ENCODE assay signal across 1 cellular context in genomic region chr12:120317258-120318105, GRCh38.
TF ChIP-seq lines count a peak whose summit lies in the region.

No MANE protein-coding gene starts in this region.

TF ChIP-seq in GM12878, 131 proteins besides CTCF, POLR2A, EP300 and RAD21 (continued from another document and continues in another):
- peak; percentile 96 for TF ChIP-seq USF1 (IDR thresholded peaks at IDR 0.05; ENCODE audit: borderline replicate concordance, extremely low read length, insufficient read depth, low read depth, low read length)
- no peak for TF ChIP-seq HDAC2 (IDR thresholded peaks at IDR 0.05)
- peak; percentile 91 for TF ChIP-seq ZBTB4 (CRISPR knock-in tag; IDR thresholded peaks at IDR 0.05)
- peak; percentile 74; the same call in 1 of the 2 replicates for TF ChIP-seq DPF2 (IDR thresholded peaks at IDR 0.05)
- TF ChIP-seq ZNF207 (IDR thresholded peaks at IDR 0.05; ENCODE audit: borderline replicate concordance) = 0 out of 2 replicates have a peak, but pooled peaks have one; percentile 67
- TF ChIP-seq NR2C2 (IDR thresholded peaks at IDR 0.05; ENCODE audit: borderline replicate concordance, control insufficient read depth, insufficient read length, low read depth) = no peak
- TF ChIP-seq TCF3 (IDR thresholded peaks at IDR 0.05; ENCODE audit: borderline replicate concordance, insufficient read depth, low read depth, low read length) = no peak
- TF ChIP-seq POLR2AphosphoS2 (IDR thresholded peaks at IDR 0.05; ENCODE audit: low read depth, low read length) = peak; percentile 69; the same call in 1 of the 2 replicates
- peak; percentile 82 for TF ChIP-seq MXI1 (IDR thresholded peaks at IDR 0.05; ENCODE audit: low read depth, low read length)
- TF ChIP-seq ASH2L (IDR thresholded peaks at IDR 0.05; ENCODE audit: borderline replicate concordance, low read depth) = no peak
- TF ChIP-seq MTA3 (IDR thresholded peaks at IDR 0.05; ENCODE audit: borderline replicate concordance, low read length) = no peak
- no peak for TF ChIP-seq SRF (IDR thresholded peaks at IDR 0.05; ENCODE audit: low read depth in 2 of 2, low read length in 2 of 2)
- TF ChIP-seq RCOR1 (conservative IDR thresholded peaks at IDR 0.05; ENCODE audit: low read depth, low read length) = no peak
- peak; percentile 60 for TF ChIP-seq RELB (IDR thresholded peaks at IDR 0.05; ENCODE audit: low read depth)
- no peak for TF ChIP-seq IRF5 (IDR thresholded peaks at IDR 0.05; ENCODE audit: borderline replicate concordance)
- peak; percentile 43; the same call in 1 of the 2 replicates for TF ChIP-seq RUNX3 (IDR thresholded peaks at IDR 0.05; ENCODE audit: low read length)
- peak; percentile 54 for TF ChIP-seq FOS (IDR thresholded peaks at IDR 0.05; ENCODE audit: borderline replicate concordance, extremely low read depth, insufficient read length)
- peak; percentile 65; the same call in 1 of the 2 replicates for TF ChIP-seq SIN3A (IDR thresholded peaks at IDR 0.05; ENCODE audit: low read depth, low read length)
- TF ChIP-seq LARP7 (IDR thresholded peaks at IDR 0.05) = peak; percentile 62; the same call in 1 of the 2 replicates
- no peak for TF ChIP-seq ZZZ3 (IDR thresholded peaks at IDR 0.05; ENCODE audit: control insufficient read depth, insufficient read length, low read depth)
- peak; percentile 75 to 86 for TF ChIP-seq IKZF2 (IDR thresholded peaks at IDR 0.05)
- peak; percentile 37; the same call in 1 of the 2 replicates for TF ChIP-seq BACH1 (IDR thresholded peaks at IDR 0.05; ENCODE audit: borderline replicate concordance)
- peak; percentile 99 for TF ChIP-seq USF2 (IDR thresholded peaks at IDR 0.05; ENCODE audit: borderline replicate concordance, low read depth, low read length)
- no peak for TF ChIP-seq STAT3 (IDR thresholded peaks at IDR 0.05; ENCODE audit: low read depth, low read length)
- TF ChIP-seq SUPT20H (IDR thresholded peaks at IDR 0.05; ENCODE audit: borderline replicate concordance, control insufficient read depth, low read depth, low read length) = no peak
- no peak; the same call in 1 of the 2 replicates for TF ChIP-seq HCFC1 (IDR thresholded peaks at IDR 0.05; ENCODE audit: low read length)
- TF ChIP-seq FOXK2 (IDR thresholded peaks at IDR 0.05) = peak; percentile 97
- TF ChIP-seq IKZF1 (conservative IDR thresholded peaks at IDR 0.05) = peak; percentile 92
- no peak for TF ChIP-seq STAT1 (conservative IDR thresholded peaks at IDR 0.05)
- no peak for TF ChIP-seq ZNF217 (IDR thresholded peaks at IDR 0.05)
- TF ChIP-seq PRDM15 (CRISPR knock-in tag; IDR thresholded peaks at IDR 0.05) = peak; percentile 88
- no peak for TF ChIP-seq CHD4 (IDR thresholded peaks at IDR 0.05)
- TF ChIP-seq PKNOX1 (IDR thresholded peaks at IDR 0.05) = peak; percentile 69
- no peak for TF ChIP-seq MTA2 (IDR thresholded peaks at IDR 0.05; ENCODE audit: low read depth)
- 0 out of 2 replicates have a peak, but pooled peaks have one; percentile 38 for TF ChIP-seq SMAD5 (IDR thresholded peaks at IDR 0.05; ENCODE audit: low read depth)
- no peak for TF ChIP-seq SUZ12 (IDR thresholded peaks at IDR 0.05; ENCODE audit: unreplicated experiment)
- peak; percentile 16; the same call in 1 of the 2 replicates for TF ChIP-seq ZBTB40 (IDR thresholded peaks at IDR 0.05; ENCODE audit: borderline replicate concordance)
- no peak for TF ChIP-seq ELK1 (IDR thresholded peaks at IDR 0.05; ENCODE audit: low read depth, low read length)
- TF ChIP-seq ATF3 (IDR thresholded peaks at IDR 0.05; ENCODE audit: borderline replicate concordance, extremely low read depth, low read depth, low read length) = peak; percentile 87; the same call in 1 of the 2 replicates
- TF ChIP-seq TCF7 (IDR thresholded peaks at IDR 0.05; ENCODE audit: borderline replicate concordance) = no peak
- TF ChIP-seq POLR2AphosphoS5 (IDR thresholded peaks at IDR 0.05; ENCODE audit: low read length) = peak; percentile 89
- no peak for TF ChIP-seq TCF12 (IDR thresholded peaks at IDR 0.05; ENCODE audit: low read depth, low read length)
- peak; percentile 36; the same call in 1 of the 2 replicates for TF ChIP-seq GATAD2B (conservative IDR thresholded peaks at IDR 0.05; ENCODE audit: low read depth)
